Comparison of ENCODE assay signal across 8 cellular contexts in the genomic region with DNA sequence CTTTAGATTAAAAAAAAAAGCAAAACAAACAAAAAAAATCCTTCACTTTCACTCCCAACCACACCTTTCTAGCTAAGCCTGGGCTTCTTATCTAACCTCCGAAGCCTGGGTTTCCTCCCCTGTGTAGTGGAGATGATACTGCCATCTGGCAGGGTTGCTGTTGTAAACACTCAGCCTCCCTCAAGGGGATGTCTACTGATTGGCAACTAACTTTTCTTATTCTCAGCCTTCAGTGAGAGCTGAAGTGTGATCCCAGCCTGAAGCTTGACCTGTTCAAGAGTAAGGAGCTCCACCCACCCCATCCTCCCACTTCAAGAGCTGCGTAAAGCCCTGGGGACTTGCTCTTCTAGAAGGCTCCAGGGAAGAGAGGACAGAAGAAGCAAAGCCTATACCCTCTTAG. TPM values are rescaled to one million over a fixed set of nuclear protein-coding genes. Genes with fewer than 3 reads are reported as not detected.
DNase-seq lines count a peak whose midpoint lies in the region; ATAC-seq and TF ChIP-seq lines count a peak whose summit lies in the region.

No MANE protein-coding gene starts in this region.

- TF ChIP-seq CTCF in nephron (IDR thresholded peaks at IDR 0.05; ENCODE audit: unreplicated experiment in 3 of 3) = no peak

- H3K4me1 Mint-ChIP-seq in nephron = peaks cover 22% of the 10 kb centered on the region
- peaks cover 10 to 15% (median 10%) of the 10 kb centered on the region in 3 donors for H3K4me1 Mint-ChIP-seq in T-cell

- H3K4me3 Mint-ChIP-seq in nephron = peak overlapping the region in 2 of 3 experiments; percentile 79 to 80
- peak overlapping the region in 1 of 3 donors; percentile 24 for H3K4me3 Mint-ChIP-seq in T-cell

- CTCF ChIA-PET in T-cell (lab: Charles Lee) = interaction anchor here in 1 of 2 donors (1.0 kb wide), 1 partner anchor 217 kb away, joined by 3 read pairs; the partner anchor contains the start of gene RARS1

- H3K4me3 ChIP-seq in Jurkat, Clone E6-1 (ENCODE audit: low read length) = no peak overlapping the region
- no peak overlapping the region for H3K4me3 ChIP-seq in SJCRH30

- H3K27ac Mint-ChIP-seq in nephron (peak overlapping the region; percentile 27 to 91 (median 75)), T-cell (no peak overlapping the region)

- DNase-seq in ELF-1 (ENCODE audit: low read depth, low spot score) = peak; percentile 78
- DNase-seq in Jurkat, Clone E6-1 (ENCODE audit: low read depth, low spot score) = peak; percentile 43
- DNase-seq in amniotic epithelial cell (ENCODE audit: low read depth) = peak; percentile 90
- no peak for DNase-seq in T-cell
- no peak for DNase-seq in dedifferentiated amniotic fluid mesenchymal stem cell (ENCODE audit: extremely low spot score)
- DNase-seq in SJCRH30 = no peak

- no peaks in the 10 kb centered on the region for H3K9me3 ChIP-seq in SJCRH30 (replicated peaks)

- H3K4me1 ChIP-seq in SJCRH30 = no peaks in the 10 kb centered on the region; the same call in 1 of the 2 replicates

- H3K9me3 Mint-ChIP-seq in nephron = no peaks in the 10 kb centered on the region
- H3K9me3 Mint-ChIP-seq in T-cell = no peaks in the 10 kb centered on the region

- H3K27me3 ChIP-seq in SJCRH30 = no peaks in the 10 kb centered on the region; the same call in 1 of the 2 replicates

- H3K27ac ChIP-seq in SJCRH30 = no peak overlapping the region

- no peaks in the 10 kb centered on the region for H3K36me3 Mint-ChIP-seq in nephron (ENCODE audit: low read depth)
- no peaks in the 10 kb centered on the region for H3K36me3 Mint-ChIP-seq in T-cell

- POLR2A ChIA-PET in T-cell (lab: Charles Lee) = no interaction called here

- H3K27me3 Mint-ChIP-seq in nephron (ENCODE audit: low read depth) = peaks cover 50% of the 10 kb centered on the region
- H3K27me3 Mint-ChIP-seq in T-cell = peaks cover 24 to 25% of the 10 kb centered on the region in 2 donors

- no peak for ATAC-seq in T-cell (replicated peaks in 1 of 4)
- ATAC-seq in GM18498 (IDR thresholded peaks at IDR 0.05; ENCODE audit: unreplicated experiment) = no peak

- no peaks in the 10 kb centered on the region for H3K36me3 ChIP-seq in SJCRH30

RNA-seq across cellular contexts. Expression of gene WWC1, which starts 21.5 kb away (rescaled TPM):
- polyA plus RNA-seq in Jurkat, Clone E6-1 (2012; ENCODE audit: insufficient read depth, insufficient read length) = 13.9 TPM
- total RNA-seq in T-cell = 1 to 10 TPM in 3 of 5 donors, under 1 TPM in 2; 0.83 to 2.0 (median 1.6) TPM
- not detected in 2 replicates for total RNA-seq in SJCRH30 (2014; rRNA removed; shearing (Covaris generic))

Comparison
In these comparisons a context has a peak if more than half of its experiments do, and no peak if none do; other contexts are left out.
1. DNase-seq: peak in ELF-1 (single experiment), Jurkat, Clone E6-1 (single experiment) and amniotic epithelial cell (single experiment); none in T-cell (0 of 34), dedifferentiated amniotic fluid mesenchymal stem cell (single experiment) and SJCRH30 (0 of 2).
2. H3K27ac Mint-ChIP-seq: peak in nephron (3 of 3); none in T-cell (0 of 2).